Comparison of ENCODE assay signal across 20 cellular contexts in the genomic region with DNA sequence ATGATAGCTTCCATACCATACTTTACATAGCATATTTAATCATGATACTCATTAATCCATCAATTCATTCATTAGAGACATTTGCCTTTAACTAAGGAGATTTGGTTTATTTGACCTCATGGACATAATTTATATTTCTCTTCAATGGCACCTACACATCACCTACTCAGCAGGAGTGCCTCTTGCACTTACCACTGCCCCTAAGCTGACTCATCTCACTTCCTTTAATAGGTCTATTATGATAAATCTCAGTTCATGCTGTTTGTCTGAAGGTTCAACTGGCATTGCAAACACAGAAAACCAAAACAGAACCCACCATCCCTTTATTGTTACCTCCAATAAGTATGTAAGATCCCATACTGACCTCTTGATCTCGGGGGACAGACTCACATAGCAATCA.
DNase-seq lines count a peak whose midpoint lies in the region; FAIRE-seq and TF ChIP-seq lines count a peak whose summit lies in the region.
"Had no signal": no experiment of that assay in that cellular context is flagged by ENCODE, and none has a peak within 500 bp of the region (broad histone marks: within the 10 kb centered on the region; RNA-seq: fewer than 3 reads in every experiment).

No MANE protein-coding gene starts in this region.

- peak; percentile 37 for DNase-seq in DMS53 (lab: John Stamatoyannopoulos, UW)
- peak; percentile 38 for DNase-seq in HT1080 (ENCODE audit: low read depth)
- DNase-seq in bronchial epithelial cell (ENCODE audit: low read depth): peak; percentile 41
- peak; percentile 28 for DNase-seq in kidney tubule cell (ENCODE audit: low spot score)
- DNase-seq in smooth muscle cell (lab: John Stamatoyannopoulos, UW; ENCODE audit: unreplicated experiment): no peak
- no peak for DNase-seq in T-helper 9 cell
- no peak for DNase-seq in NCI-H187 (lab: John Stamatoyannopoulos, UW)
- DNase-seq: CD4-positive, CD25-positive, alpha-beta regulatory T cell; DMS153; H9; NCI-H1092; NCI-H146; NCI-H2029; NCI-H446 treated with DMSO at 0.1 percent for 48 hours; NCI-H526; OCI-M1; SJCRH30 had no signal

- no peak overlapping the region for H3K27ac ChIP-seq in smooth muscle cell (ENCODE audit: low read depth)
- H3K27ac ChIP-seq: BLaER1, SJCRH30 had no signal

- H2AFZ ChIP-seq in smooth muscle cell (ENCODE audit: low read depth): no peak overlapping the region

- H3K36me3 ChIP-seq in bronchial epithelial cell (ENCODE audit: control insufficient read depth, insufficient read depth, low read length): no peaks in the 10 kb centered on the region
- no peaks in the 10 kb centered on the region for H3K36me3 ChIP-seq in smooth muscle cell (ENCODE audit: low read depth)
- H3K36me3 ChIP-seq: BLaER1, SJCRH30 had no signal

- 92% methylated on average over 1 of the region's 1 CpG for WGBS in smooth muscle cell (ENCODE audit: low lambda C conversion rate)

- H3K4me3 ChIP-seq in bronchial epithelial cell (ENCODE audit: low read depth, low read length) (no peak overlapping the region), smooth muscle cell (no peak overlapping the region)
- H3K4me3 ChIP-seq: BLaER1, SJCRH30 had no signal

- H3K9me3 ChIP-seq in smooth muscle cell (replicated peaks; ENCODE audit: low read depth): no peaks in the 10 kb centered on the region
- H3K9me3 ChIP-seq: BLaER1, SJCRH30 had no signal

- no peaks in the 10 kb centered on the region for H4K20me1 ChIP-seq in smooth muscle cell (ENCODE audit: low read depth)
- H4K20me1 ChIP-seq: BLaER1 had no signal

- TF ChIP-seq CTCF in bronchial epithelial cell (IDR thresholded peaks at IDR 0.05; ENCODE audit: insufficient read depth, low read length, severe bottlenecking) (no peak), smooth muscle cell (IDR thresholded peaks at IDR 0.05; ENCODE audit: borderline replicate concordance, insufficient read depth, poor library complexity, severe bottlenecking) (no peak)

- no peak overlapping the region for H3K9ac ChIP-seq in smooth muscle cell (ENCODE audit: low read depth)
- H3K9ac ChIP-seq: BLaER1 had no signal

- no peaks in the 10 kb centered on the region for H3F3A ChIP-seq in smooth muscle cell (ENCODE audit: low read depth)

- no peak overlapping the region for H3K4me2 ChIP-seq in smooth muscle cell
- H3K4me2 ChIP-seq: BLaER1 had no signal

- no peaks in the 10 kb centered on the region for H3K4me1 ChIP-seq in smooth muscle cell (ENCODE audit: low read depth)
- H3K4me1 ChIP-seq: SJCRH30 had no signal

- FAIRE-seq in bronchial epithelial cell (lab: Jason Lieb, UNC): no peak
- FAIRE-seq: A204.1, G401.6 had no signal

- no peaks in the 10 kb centered on the region for H3K79me2 ChIP-seq in smooth muscle cell (ENCODE audit: low read depth)

- H3K27me3 ChIP-seq in bronchial epithelial cell (ENCODE audit: control insufficient read depth, insufficient read depth, low read length) (no peaks in the 10 kb centered on the region), smooth muscle cell (ENCODE audit: low read depth) (no peaks in the 10 kb centered on the region)
- H3K27me3 ChIP-seq: BLaER1, SJCRH30 had no signal

Comparison
In these comparisons a context has a peak if more than half of its experiments do, and no peak if none do; other contexts are left out.
1. DNase-seq: peak in DMS53 (single experiment), HT1080 (single experiment), bronchial epithelial cell (single experiment) and kidney tubule cell (single experiment); none in smooth muscle cell (single experiment), T-helper 9 cell (single experiment) and NCI-H187 (0 of 2).